23 cellular contexts compared by ENCODE assay signal in the genomic region with DNA sequence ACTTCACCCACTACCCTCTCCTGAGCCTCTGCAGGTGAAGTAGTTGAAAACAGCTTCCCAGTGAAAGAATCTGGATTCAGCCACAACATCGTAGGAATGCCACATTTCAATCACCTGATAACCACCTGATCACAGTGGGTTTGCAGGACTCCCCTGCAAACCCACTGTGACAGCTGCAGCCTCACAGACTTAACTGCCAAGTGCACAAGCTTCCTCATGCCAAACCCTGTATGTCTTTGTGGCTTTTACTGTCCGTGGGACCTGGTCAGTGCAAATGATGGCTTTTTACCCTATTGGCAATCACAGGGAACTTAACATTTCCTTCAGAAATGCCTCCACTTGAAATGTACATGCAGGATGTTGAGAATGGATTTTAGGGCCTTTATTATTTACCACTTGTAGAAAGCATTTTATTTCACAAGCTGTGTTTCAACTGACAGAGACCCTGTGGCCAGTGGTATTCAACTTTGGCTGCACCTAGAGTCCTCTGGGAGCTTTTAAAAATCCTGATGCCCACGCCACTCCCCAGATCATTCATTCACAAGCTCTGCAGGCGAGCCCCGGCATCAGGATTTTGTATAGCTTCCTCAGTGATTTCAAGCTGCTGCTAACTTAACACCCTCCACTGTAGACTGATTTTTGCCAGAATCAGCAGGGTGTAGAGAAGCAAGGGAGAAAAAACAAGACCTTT. TPM values are rescaled to one million over a fixed set of nuclear protein-coding genes. Genes with fewer than 3 reads are reported as not detected.
DNase-seq lines count a peak whose midpoint lies in the region; ATAC-seq and TF ChIP-seq lines count a peak whose summit lies in the region.
"Had no signal": no experiment of that assay in that cellular context is flagged by ENCODE, and none has a peak within 500 bp of the region (broad histone marks: within the 10 kb centered on the region; RNA-seq: fewer than 3 reads in every experiment).

No MANE protein-coding gene starts in this region.

- intact Hi-C loops in colonic mucosa (cut with DNase I) = no loop called here

- H3K27ac ChIP-seq in OCI-LY1 (ENCODE audit: low read depth, low read length, poor library complexity, severe bottlenecking) (peak overlapping the region; percentile 30), colonic mucosa (no peak overlapping the region)
- H3K27ac ChIP-seq: ascending aorta had no signal

- no peak overlapping the region for H3K4me3 Mint-ChIP-seq in activated T-cell treated with anti-CD3 and anti-CD28 coated beads, Interleukin-2, amount 50 U/mL, for 72 hours
- no peak overlapping the region for H3K4me3 Mint-ChIP-seq in stimulated activated naive B cell treated with anti-CD40 and anti-IgM and Interleukin-4, amounts not matched to agents 10 μg/mL and 1 μg/mL and 100 μg/mL, for 72 hours
- H3K4me3 Mint-ChIP-seq: stimulated activated memory B cell treated with anti-CD40 and anti-IgM and Interleukin-4, amounts not matched to agents 10 μg/mL and 1 μg/mL and 100 μg/mL, for 72 hours; type B pancreatic cell had no signal

- H3K9me3 ChIP-seq in OCI-LY1 (ENCODE audit: low read length) = no peaks in the 10 kb centered on the region
- no peaks in the 10 kb centered on the region for H3K9me3 ChIP-seq in colonic mucosa
- H3K9me3 ChIP-seq: ascending aorta, mucosa of descending colon had no signal

- H3K79me2 ChIP-seq in OCI-LY1 (ENCODE audit: insufficient read depth, low read length) = no peaks in the 10 kb centered on the region

- H3K9me2 ChIP-seq in OCI-LY1 (ENCODE audit: low read depth, low read length) = no peaks in the 10 kb centered on the region

- H3K4me2 ChIP-seq in OCI-LY1 (ENCODE audit: low read length) = no peak overlapping the region

- H3K9ac ChIP-seq in OCI-LY1 (ENCODE audit: low read length) (no peak overlapping the region), colonic mucosa (ENCODE audit: low read depth in 2 of 2, low read length in 2 of 2) (no peak overlapping the region)

- no peak for DNase-seq in activated T-cell treated with anti-CD3 and anti-CD28 coated beads, Interleukin-2, amount 50 U/mL, for 72 hours
- no peak for DNase-seq in activated T-cell treated with anti-CD3 and anti-CD28 coated beads for 4 hours
- DNase-seq in colonic mucosa = peak; percentile 12
- no peak for DNase-seq in stimulated activated naive B cell treated with anti-CD40 and anti-IgM and Interleukin-4, amounts not matched to agents 10 μg/mL and 1 μg/mL and 100 μg/mL, for 72 hours
- no peak for DNase-seq in GM19240 (ENCODE audit: insufficient read length, low spot score)
- no peak for DNase-seq in NCI-H69 (lab: John Stamatoyannopoulos, UW)
- DNase-seq in SKM-1 (lab: John Stamatoyannopoulos, UW; ENCODE audit: unreplicated experiment) = no peak
- DNase-seq: cerebellar nuclear complex; COR-L47; head of caudate nucleus; left ventricle myocardium superior; mucosa of descending colon; NCI-H1048; NCI-H2029 treated with DMSO at 0.1 percent for 48 hours; NCI-H524; occipital lobe; SIG-M5; stimulated activated CD4-positive, alpha-beta T cell treated with anti-CD3 and anti-CD28 coated beads, Interleukin-15, amount 100 ng/mL, for 24 hours had no signal

- no peaks in the 10 kb centered on the region for H3K9me3 Mint-ChIP-seq in activated T-cell treated with anti-CD3 and anti-CD28 coated beads, Interleukin-2, amount 50 U/mL, for 72 hours
- H3K9me3 Mint-ChIP-seq in stimulated activated naive B cell treated with anti-CD40 and anti-IgM and Interleukin-4, amounts not matched to agents 10 μg/mL and 1 μg/mL and 100 μg/mL, for 72 hours = no peaks in the 10 kb centered on the region
- H3K9me3 Mint-ChIP-seq: stimulated activated memory B cell treated with anti-CD40 and anti-IgM and Interleukin-4, amounts not matched to agents 10 μg/mL and 1 μg/mL and 100 μg/mL, for 72 hours had no signal

- H3K27me3 Mint-ChIP-seq in activated T-cell treated with anti-CD3 and anti-CD28 coated beads, Interleukin-2, amount 50 U/mL, for 72 hours (ENCODE audit: low read depth) = no peaks in the 10 kb centered on the region
- H3K27me3 Mint-ChIP-seq in stimulated activated naive B cell treated with anti-CD40 and anti-IgM and Interleukin-4, amounts not matched to agents 10 μg/mL and 1 μg/mL and 100 μg/mL, for 72 hours = no peaks in the 10 kb centered on the region
- H3K27me3 Mint-ChIP-seq: stimulated activated memory B cell treated with anti-CD40 and anti-IgM and Interleukin-4, amounts not matched to agents 10 μg/mL and 1 μg/mL and 100 μg/mL, for 72 hours; type B pancreatic cell had no signal

- H3K4me1 ChIP-seq in OCI-LY1 (ENCODE audit: insufficient read depth, low read length, severe bottlenecking) = no peaks in the 10 kb centered on the region
- H3K4me1 ChIP-seq in colonic mucosa = no peaks in the 10 kb centered on the region
- H3K4me1 ChIP-seq: ascending aorta had no signal

- TF ChIP-seq CTCF in OCI-LY1 (IDR thresholded peaks at IDR 0.05; ENCODE audit: low read length) (no peak), colonic mucosa (IDR thresholded peaks at IDR 0.05) (no peak)

- H3K4me1 Mint-ChIP-seq in activated T-cell treated with anti-CD3 and anti-CD28 coated beads, Interleukin-2, amount 50 U/mL, for 72 hours (ENCODE audit: low read depth) = peaks cover 94% of the 10 kb centered on the region
- peaks cover 36 to 60% of the 10 kb centered on the region in 2 donors for H3K4me1 Mint-ChIP-seq in stimulated activated naive B cell treated with anti-CD40 and anti-IgM and Interleukin-4, amounts not matched to agents 10 μg/mL and 1 μg/mL and 100 μg/mL, for 72 hours

- no peak overlapping the region for H3K4me3 ChIP-seq in OCI-LY1 (ENCODE audit: low read depth, low read length, poor library complexity, severe bottlenecking)
- H3K4me3 ChIP-seq in colonic mucosa = no peak overlapping the region
- H3K4me3 ChIP-seq: ascending aorta, mucosa of descending colon had no signal

- peaks cover 87% of the 10 kb centered on the region for H3K36me3 ChIP-seq in OCI-LY1 (ENCODE audit: insufficient read depth, low read length)
- no peaks in the 10 kb centered on the region for H3K36me3 ChIP-seq in colonic mucosa

- peaks cover 4 to 23% of the 10 kb centered on the region in 2 donors for H3K36me3 Mint-ChIP-seq in activated T-cell treated with anti-CD3 and anti-CD28 coated beads, Interleukin-2, amount 50 U/mL, for 72 hours (ENCODE audit: insufficient read depth in 2 of 2)
- H3K36me3 Mint-ChIP-seq in stimulated activated naive B cell treated with anti-CD40 and anti-IgM and Interleukin-4, amounts not matched to agents 10 μg/mL and 1 μg/mL and 100 μg/mL, for 72 hours = peaks cover 49 to 69% of the 10 kb centered on the region in 2 donors

- no peaks in the 10 kb centered on the region for H4K20me1 ChIP-seq in OCI-LY1 (ENCODE audit: insufficient read depth, low read length)

- H3K27me3 ChIP-seq in OCI-LY1 (ENCODE audit: insufficient read depth, low read length) = no peaks in the 10 kb centered on the region
- no peaks in the 10 kb centered on the region for H3K27me3 ChIP-seq in colonic mucosa
- H3K27me3 ChIP-seq: ascending aorta had no signal

- ATAC-seq in activated T-cell treated with anti-CD3 and anti-CD28 coated beads, Interleukin-2, amount 50 U/mL, for 72 hours (replicated peaks in 1 of 2) = no peak
- ATAC-seq in stimulated activated naive B cell treated with anti-CD40 and anti-IgM and Interleukin-4, amounts not matched to agents 10 μg/mL and 1 μg/mL and 100 μg/mL, for 72 hours (replicated peaks) = no peak
- ATAC-seq: activated CD4-positive, CD25-positive, alpha-beta regulatory T cell treated with anti-CD3 and anti-CD28 coated beads, Interleukin-2, amount 50 U/mL, for 24 hours; left ventricle myocardium superior; mucosa of descending colon; stimulated activated memory B cell treated with anti-CD40 and anti-IgM and Interleukin-4, amounts not matched to agents 10 μg/mL and 1 μg/mL and 100 μg/mL, for 72 hours had no signal

- peaks cover 3% of the 10 kb centered on the region; the same call in 1 of the 2 replicates for H3F3A ChIP-seq in OCI-LY1 (ENCODE audit: insufficient read depth, low read length)

- H2AFZ ChIP-seq in OCI-LY1 (ENCODE audit: low read length) = no peak overlapping the region

- peak overlapping the region; percentile 60 for H3K27ac Mint-ChIP-seq in activated T-cell treated with anti-CD3 and anti-CD28 coated beads, Interleukin-2, amount 50 U/mL, for 72 hours
- peak overlapping the region; percentile 47 for H3K27ac Mint-ChIP-seq in stimulated activated naive B cell treated with anti-CD40 and anti-IgM and Interleukin-4, amounts not matched to agents 10 μg/mL and 1 μg/mL and 100 μg/mL, for 72 hours
- H3K27ac Mint-ChIP-seq: type B pancreatic cell had no signal

RNA-seq across cellular contexts. Expression of a gene that starts 49.1 kb away (rescaled TPM):
- total RNA-seq in activated T-cell treated with anti-CD3 and anti-CD28 coated beads, Interleukin-2, amount 50 U/mL, for 72 hours = 10 to 100 TPM; 34.3 to 52.0 TPM
- 10 to 100 TPM; 23.4 to 26.2 TPM for total RNA-seq in colonic mucosa

RNA-seq across cellular contexts. Expression of a gene that starts 49.4 kb away (rescaled TPM):
- 10 to 100 TPM; 23.4 to 26.1 TPM for total RNA-seq in activated T-cell treated with anti-CD3 and anti-CD28 coated beads, Interleukin-2, amount 50 U/mL, for 72 hours
- total RNA-seq in colonic mucosa = 10 to 100 TPM; 15.4 to 23.4 TPM
